21 cellular contexts compared by ENCODE assay signal in the genomic region with DNA sequence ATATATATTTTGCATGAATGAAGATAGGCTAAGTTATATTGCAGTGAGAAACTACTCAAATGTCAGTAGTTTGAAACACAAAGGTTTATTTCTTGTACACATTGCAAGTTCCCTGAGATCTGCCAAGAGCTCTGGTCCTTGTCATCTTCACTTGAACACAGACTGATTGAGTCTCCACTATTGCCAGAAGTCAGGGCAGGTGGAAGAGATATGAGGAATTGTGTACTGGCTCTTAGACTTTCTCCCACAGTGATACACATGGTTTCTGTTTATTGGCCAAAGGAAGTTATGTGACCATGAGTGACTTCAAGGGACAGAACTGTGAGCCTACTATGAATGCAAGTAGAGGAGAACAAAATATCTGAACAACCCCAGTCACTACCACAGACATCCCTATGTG. TPM values are rescaled to one million over a fixed set of nuclear protein-coding genes. Genes with fewer than 3 reads are reported as not detected.
DNase-seq lines count a peak whose midpoint lies in the region; ATAC-seq and TF ChIP-seq lines count a peak whose summit lies in the region.
"Had no signal": no experiment of that assay in that cellular context is flagged by ENCODE, and none has a peak within 500 bp of the region (broad histone marks: within the 10 kb centered on the region; RNA-seq: fewer than 3 reads in every experiment).

No MANE protein-coding gene starts in this region.

- H3K9me3 ChIP-seq in Panc1 (ENCODE audit: control insufficient read depth, insufficient read depth, low read depth, low read length): no peaks in the 10 kb centered on the region
- H3K9me3 ChIP-seq: A549; BE2C; BLaER1 treated with 17β-estradiol and CSF1 and Interleukin-3, amounts not matched to agents 10 nM and 100 nM had no signal

- H3K36me3 ChIP-seq in Panc1 (ENCODE audit: control insufficient read depth, insufficient read depth, low read length): no peaks in the 10 kb centered on the region
- H3K36me3 ChIP-seq: BE2C had no signal

- in situ Hi-C loops in Panc1 (cut with HindIII; ENCODE audit: low pct_unique_long_range_greater_than_20kb, low sequenced_read_pairs): no loop called here

- CTCF ChIA-PET in Panc1 (lab: Charles Lee): no interaction called here

- POLR2A ChIA-PET in Panc1 (lab: Charles Lee): no interaction called here

- H3K4me3 ChIP-seq in Panc1 (ENCODE audit: low read depth in 2 of 2, low read length in 2 of 2): no peak overlapping the region
- H3K4me3 ChIP-seq: A549; BLaER1 treated with 17β-estradiol and CSF1 and Interleukin-3, amounts not matched to agents 10 nM and 100 nM; GM23248 had no signal

- H3K27me3 ChIP-seq in Panc1 (ENCODE audit: control insufficient read depth, insufficient read depth, low read length): no peaks in the 10 kb centered on the region
- H3K27me3 ChIP-seq: BE2C; BLaER1 treated with 17β-estradiol and CSF1 and Interleukin-3, amounts not matched to agents 10 nM and 100 nM had no signal

- TF ChIP-seq CTCF in Panc1 (IDR thresholded peaks at IDR 0.05): no peak

- no peaks in the 10 kb centered on the region for H3K4me1 ChIP-seq in Panc1 (ENCODE audit: control insufficient read depth, insufficient read depth, low read length)
- H3K4me1 ChIP-seq: A549; BLaER1 treated with 17β-estradiol and CSF1 and Interleukin-3, amounts not matched to agents 10 nM and 100 nM had no signal

- peak; percentile 60 for ATAC-seq in Right ventricle myocardium superior (ENCODE audit: poor library complexity)
- peak; percentile 30; the same call in 1 of the 2 replicates for ATAC-seq in Panc1
- ATAC-seq in left ventricle myocardium superior: peak; percentile 78
- ATAC-seq: A549, HCT116 had no signal

- H3K27ac ChIP-seq in Panc1 (ENCODE audit: low read length): no peak overlapping the region
- H3K27ac ChIP-seq: A549; BLaER1 treated with 17β-estradiol and CSF1 and Interleukin-3, amounts not matched to agents 10 nM and 100 nM; GM23248 had no signal

- DNase-seq in Right ventricle myocardium superior (no peak), cardiac septum (ENCODE audit: low spot score) (no peak), Panc1 (ENCODE audit: low read depth, low spot score) (no peak), left ventricle myocardium superior (no peak), NCI-H1417 (lab: John Stamatoyannopoulos, UW) (no peak), NCI-H1048 (lab: John Stamatoyannopoulos, UW) (no peak)
- no peak for DNase-seq in activated CD4-positive, CD25-positive, alpha-beta regulatory T cell (lab: John Stamatoyannopoulos, UW)
- DNase-seq: 8988T; ACHN; AML-193; BE2C; CD4-positive, alpha-beta T cell; CD8-positive, alpha-beta memory T cell; DMS 273 treated with DMSO at 0.1 percent for 48 hours; DMS79 treated with DMSO at 0.1 percent for 48 hours; GF-D8; GM23248; H7 had no signal

- BruUV-seq in Panc1 (replicated peaks; lab: Mats Ljungman, UMichigan): no TSS peak

- intact Hi-C loops in Right ventricle myocardium superior (cut with DNase I): no loop called here
- intact Hi-C loops in cardiac septum (cut with DNase I): no loop called here
- intact Hi-C loops in Panc1 (cut with micrococcal nuclease; ENCODE audit: unreplicated experiment): no loop called here
- intact Hi-C loops in left ventricle myocardium superior (cut with micrococcal nuclease): no loop called here

RNA-seq across cellular contexts. Expression of gene PPFIBP2, which starts 44.2 kb away (rescaled TPM):
- 26.5 TPM for total RNA-seq in Right ventricle myocardium superior
- total RNA-seq in cardiac septum: 14.9 TPM
- total RNA-seq in Panc1 (2021; ENCODE audit: unreplicated experiment): 21.5 TPM
- 25.3 TPM for polyA plus RNA-seq in Panc1 (2012; ENCODE audit: insufficient read length)
- 19.9 TPM for total RNA-seq in left ventricle myocardium superior
